31 cellular contexts compared by ENCODE assay signal in genomic region chr10:1123972-1124371, GRCh38.
DNase-seq lines count a peak whose midpoint lies in the region; ATAC-seq, FAIRE-seq and TF ChIP-seq lines count a peak whose summit lies in the region.
"Had no signal": no experiment of that assay in that cellular context is flagged by ENCODE, and none has a peak within 500 bp of the region (broad histone marks: within the 10 kb centered on the region; RNA-seq: fewer than 3 reads in every experiment).

No MANE protein-coding gene starts in this region.

- no peak overlapping the region for H3K4me3 Mint-ChIP-seq in activated naive CD8-positive, alpha-beta T cell treated with anti-CD3 and anti-CD28 coated beads, Interleukin-2, amount 50 U/mL, for 24 hours
- peak overlapping the region in 2 of 10 donors; percentile 5 to 11 for H3K4me3 Mint-ChIP-seq in naive thymus-derived CD4-positive, alpha-beta T cell
- no peak overlapping the region for H3K4me3 Mint-ChIP-seq in GM23338
- H3K4me3 Mint-ChIP-seq: HFFc6; T-helper 2 cell treated with Interferon-gamma antibody and Interleukin-4, amounts not matched to agents 5 μg/mL and 100 μg/mL, for 36 hours; type B pancreatic cell had no signal

- H3K79me2 ChIP-seq in GM23338 (replicated peaks; ENCODE audit: insufficient read depth) = no peaks in the 10 kb centered on the region; the same call in 1 of the 2 replicates

- H3K4me3 ChIP-seq in BLaER1 treated with 17β-estradiol and CSF1 and Interleukin-3, amounts not matched to agents 10 nM and 100 nM = no peak overlapping the region
- no peak overlapping the region for H3K4me3 ChIP-seq in naive thymus-derived CD4-positive, alpha-beta T cell (ENCODE audit: low read length)
- no peak overlapping the region for H3K4me3 ChIP-seq in GM23338
- H3K4me3 ChIP-seq: heart left ventricle, Peyer's patch, psoas muscle had no signal

- POLR2A ChIA-PET in naive thymus-derived CD4-positive, alpha-beta T cell (lab: Charles Lee) = no interaction called here

- H3K9me2 ChIP-seq in GM23338 (ENCODE audit: insufficient read depth) = no peaks in the 10 kb centered on the region

- H3F3A ChIP-seq in GM23338 (replicated peaks; ENCODE audit: low read depth) = no peaks in the 10 kb centered on the region

- H3K27ac ChIP-seq in BLaER1 treated with 17β-estradiol and CSF1 and Interleukin-3, amounts not matched to agents 10 nM and 100 nM = no peak overlapping the region
- no peak overlapping the region for H3K27ac ChIP-seq in naive thymus-derived CD4-positive, alpha-beta T cell (ENCODE audit: low read depth, low read length)
- H3K27ac ChIP-seq in GM23338 (ENCODE audit: low read depth) = no peak overlapping the region; the same call in 1 of the 2 replicates
- H3K27ac ChIP-seq: brain microvascular endothelial cell, heart left ventricle, Peyer's patch, psoas muscle had no signal

- peaks cover 20% of the 10 kb centered on the region for H3K4me1 Mint-ChIP-seq in activated naive CD8-positive, alpha-beta T cell treated with anti-CD3 and anti-CD28 coated beads, Interleukin-2, amount 50 U/mL, for 24 hours
- peaks cover 9 to 51% (median 42%) of the 10 kb centered on the region in 7 donors for H3K4me1 Mint-ChIP-seq in naive thymus-derived CD4-positive, alpha-beta T cell
- no peaks in the 10 kb centered on the region for H3K4me1 Mint-ChIP-seq in GM23338

- peaks cover 75 to 98% (median 85%) of the 10 kb centered on the region in 11 experiments for H3K36me3 ChIP-seq in BLaER1 treated with 17β-estradiol and CSF1 and Interleukin-3, amounts not matched to agents 10 nM and 100 nM
- H3K36me3 ChIP-seq in naive thymus-derived CD4-positive, alpha-beta T cell (ENCODE audit: control insufficient read depth in 2 of 3, insufficient read depth in 3 of 3, low read length in 3 of 3) = peaks cover 19 to 88% (median 24%) of the 10 kb centered on the region in 3 experiments
- peaks cover 3% of the 10 kb centered on the region; the same call in 1 of the 2 replicates for H3K36me3 ChIP-seq in GM23338 (ENCODE audit: insufficient read depth)

- CTCF ChIA-PET in naive thymus-derived CD4-positive, alpha-beta T cell (lab: Charles Lee) = no interaction called here

- DNase-seq in GM12891 (ENCODE audit: insufficient read length, low spot score) (no peak), GM12892 (ENCODE audit: insufficient read length) (no peak), RKO (ENCODE audit: low spot score) (no peak), GM23338 (ENCODE audit: low spot score) (no peak)
- no peak for DNase-seq in activated naive CD8-positive, alpha-beta T cell treated with anti-CD3 and anti-CD28 coated beads, Interleukin-2, amount 50 U/mL, for 24 hours
- DNase-seq in naive thymus-derived CD4-positive, alpha-beta T cell = no peak
- DNase-seq: ACHN; activated naive CD4-positive, alpha-beta T cell treated with Interleukin-2 at 50 U/mL for 16 hours; amygdala; brain microvascular endothelial cell; effector memory CD4-positive, alpha-beta T cell; foreskin fibroblast; HFFc6; kidney; left ventricle myocardium superior; mesendoderm; NCI-H1048; NCI-H1694; NCI-H446; NCI-H774; Peyer's patch; psoas muscle; SHP77 treated with DMSO at 0.1 percent for 48 hours; stimulated activated CD4-positive, alpha-beta T cell treated with anti-CD3 and anti-CD28 coated beads, Interleukin-4, amount 100 ng/mL, for 1 hour had no signal

- no peaks in the 10 kb centered on the region for H3K27me3 Mint-ChIP-seq in activated naive CD8-positive, alpha-beta T cell treated with anti-CD3 and anti-CD28 coated beads, Interleukin-2, amount 50 U/mL, for 24 hours
- no peaks in the 10 kb centered on the region for H3K27me3 Mint-ChIP-seq in naive thymus-derived CD4-positive, alpha-beta T cell
- no peaks in the 10 kb centered on the region for H3K27me3 Mint-ChIP-seq in GM23338 (ENCODE audit: insufficient read depth, low read depth, poor library complexity)
- H3K27me3 Mint-ChIP-seq: type B pancreatic cell had no signal

- FAIRE-seq in GM12891 (lab: Jason Lieb, UNC) (peak; percentile 9), GM12892 (lab: Jason Lieb, UNC) (no peak)
- FAIRE-seq: kidney had no signal

- H3K4me2 ChIP-seq in BLaER1 treated with 17β-estradiol and CSF1 and Interleukin-3, amounts not matched to agents 10 nM and 100 nM = peak overlapping the region in 6 of 11 experiments; percentile 1 to 90 (median 85); a peak in 8 of 22 replicates
- no peak overlapping the region for H3K4me2 ChIP-seq in GM23338

- no peaks in the 10 kb centered on the region for H3K9me3 Mint-ChIP-seq in activated naive CD8-positive, alpha-beta T cell treated with anti-CD3 and anti-CD28 coated beads, Interleukin-2, amount 50 U/mL, for 24 hours
- no peaks in the 10 kb centered on the region for H3K9me3 Mint-ChIP-seq in naive thymus-derived CD4-positive, alpha-beta T cell
- H3K9me3 Mint-ChIP-seq in GM23338 = no peaks in the 10 kb centered on the region
- H3K9me3 Mint-ChIP-seq: HFFc6; T-helper 2 cell treated with Interferon-gamma antibody and Interleukin-4, amounts not matched to agents 5 μg/mL and 100 μg/mL, for 36 hours; type B pancreatic cell had no signal

- peaks cover 0 to 4% (median 0%) of the 10 kb centered on the region in 11 experiments; a peak in 2 of 22 replicates for H3K9me3 ChIP-seq in BLaER1 treated with 17β-estradiol and CSF1 and Interleukin-3, amounts not matched to agents 10 nM and 100 nM (replicated peaks in 1 of 11)
- no peaks in the 10 kb centered on the region for H3K9me3 ChIP-seq in naive thymus-derived CD4-positive, alpha-beta T cell (ENCODE audit: control insufficient read depth in 2 of 3, low read length in 3 of 3)
- H3K9me3 ChIP-seq: heart left ventricle, Peyer's patch, psoas muscle had no signal

- H3K27me3 ChIP-seq in BLaER1 treated with 17β-estradiol and CSF1 and Interleukin-3, amounts not matched to agents 10 nM and 100 nM = no peaks in the 10 kb centered on the region
- H3K27me3 ChIP-seq in naive thymus-derived CD4-positive, alpha-beta T cell (ENCODE audit: control insufficient read depth in 2 of 2, insufficient read depth in 2 of 2, low read length in 2 of 2) = no peaks in the 10 kb centered on the region
- no peaks in the 10 kb centered on the region for H3K27me3 ChIP-seq in GM23338 (ENCODE audit: insufficient read depth)
- H3K27me3 ChIP-seq: brain microvascular endothelial cell, heart left ventricle, Peyer's patch had no signal

- H3K4me1 ChIP-seq in BLaER1 treated with 17β-estradiol and CSF1 and Interleukin-3, amounts not matched to agents 10 nM and 100 nM = peaks cover 45 to 93% (median 71%) of the 10 kb centered on the region in 10 experiments
- peaks cover 0 to 9% of the 10 kb centered on the region in 2 donors for H3K4me1 ChIP-seq in naive thymus-derived CD4-positive, alpha-beta T cell (ENCODE audit: control insufficient read depth in 2 of 2, insufficient read depth in 2 of 2, low read length in 2 of 2)
- H3K4me1 ChIP-seq in GM23338 (ENCODE audit: insufficient read depth) = no peaks in the 10 kb centered on the region

- peak overlapping the region; percentile 53 for H3K27ac Mint-ChIP-seq in activated naive CD8-positive, alpha-beta T cell treated with anti-CD3 and anti-CD28 coated beads, Interleukin-2, amount 50 U/mL, for 24 hours
- H3K27ac Mint-ChIP-seq in naive thymus-derived CD4-positive, alpha-beta T cell = peak overlapping the region in 7 of 9 donors; percentile 17 to 76 (median 49)
- no peak overlapping the region for H3K27ac Mint-ChIP-seq in GM23338
- H3K27ac Mint-ChIP-seq: HFFc6; T-helper 2 cell treated with Interferon-gamma antibody and Interleukin-4, amounts not matched to agents 5 μg/mL and 100 μg/mL, for 36 hours; type B pancreatic cell had no signal

- intact Hi-C loops in naive thymus-derived CD4-positive, alpha-beta T cell (cut with micrococcal nuclease) = no loop called here

- H3K36me3 Mint-ChIP-seq in activated naive CD8-positive, alpha-beta T cell treated with anti-CD3 and anti-CD28 coated beads, Interleukin-2, amount 50 U/mL, for 24 hours (ENCODE audit: low read depth) = peaks cover 57% of the 10 kb centered on the region
- peaks cover 19 to 85% (median 45%) of the 10 kb centered on the region in 5 donors for H3K36me3 Mint-ChIP-seq in naive thymus-derived CD4-positive, alpha-beta T cell
- peaks cover 30% of the 10 kb centered on the region for H3K36me3 Mint-ChIP-seq in GM23338 (ENCODE audit: low read depth)

- H3K9ac ChIP-seq in BLaER1 treated with 17β-estradiol and CSF1 and Interleukin-3, amounts not matched to agents 10 nM and 100 nM = no peak overlapping the region

- H2AFZ ChIP-seq in GM23338 = no peak overlapping the region

- TF ChIP-seq POLR2A in GM12891 (IDR thresholded peaks at IDR 0.05; ENCODE audit: low read depth, low read length) = no peak
- no peak for TF ChIP-seq POLR2A in GM12892 (IDR thresholded peaks at IDR 0.05; ENCODE audit: low read depth, low read length)

- no peak for ATAC-seq in activated naive CD8-positive, alpha-beta T cell treated with anti-CD3 and anti-CD28 coated beads, Interleukin-2, amount 50 U/mL, for 24 hours
- ATAC-seq in naive thymus-derived CD4-positive, alpha-beta T cell = no peak
- ATAC-seq in GM19035 (IDR thresholded peaks at IDR 0.05; ENCODE audit: unreplicated experiment) (no peak), GM23338 (no peak)
- ATAC-seq: esophagus mucosa, heart left ventricle, left ventricle myocardium superior, psoas muscle, sciatic nerve had no signal

- no peak for TF ChIP-seq CTCF in GM23338 (conservative IDR thresholded peaks at IDR 0.05; ENCODE audit: low read depth in 2 of 2)

- H4K20me1 ChIP-seq in BLaER1 treated with 17β-estradiol and CSF1 and Interleukin-3, amounts not matched to agents 10 nM and 100 nM = peaks cover 79 to 100% (median 92%) of the 10 kb centered on the region in 11 experiments
- H4K20me1 ChIP-seq in GM23338 (replicated peaks; ENCODE audit: insufficient read depth) = no peaks in the 10 kb centered on the region; the same call in none of the 2 replicates

TF ChIP-seq in GM12891, 5 proteins besides CTCF, POLR2A, EP300 and RAD21:
- TF ChIP-seq TAF1 (IDR thresholded peaks at IDR 0.05; ENCODE audit: low read depth, low read length) = no peak
- no peak for TF ChIP-seq SPI1 (IDR thresholded peaks at IDR 0.05; ENCODE audit: low read depth, low read length)
- no peak for TF ChIP-seq POU2F2 (IDR thresholded peaks at IDR 0.05; ENCODE audit: low read depth, low read length)
- no peak for TF ChIP-seq POLR2AphosphoS5 (IDR thresholded peaks at IDR 0.05; ENCODE audit: low read depth, low read length)
- no peak for TF ChIP-seq PAX5 (IDR thresholded peaks at IDR 0.05; ENCODE audit: insufficient read depth, low read length, severe bottlenecking)

TF ChIP-seq in GM23338, 12 proteins besides CTCF, POLR2A, EP300 and RAD21 (continues in another document):
- TF ChIP-seq POLR2AphosphoS5 (IDR thresholded peaks at IDR 0.05; ENCODE audit: low read depth) (no peak), ZNF114 (CRISPR knock-in tag; IDR thresholded peaks at IDR 0.05) (no peak), STAT1 (IDR thresholded peaks at IDR 0.05; ENCODE audit: unreplicated experiment) (no peak), JUNB (IDR thresholded peaks at IDR 0.05; ENCODE audit: unreplicated experiment) (no peak)
